Comparison of ENCODE assay signal across 24 cellular contexts in genomic region chr14:35557221-35557747, GRCh38. TPM values are rescaled to one million over a fixed set of nuclear protein-coding genes. Genes with fewer than 3 reads are reported as not detected.
"Had no signal": no experiment of that assay in that cellular context is flagged by ENCODE, and none has a peak within 500 bp of the region (broad histone marks: within the 10 kb centered on the region; RNA-seq: fewer than 3 reads in every experiment).

No MANE protein-coding gene starts in this region.

- H3K4me1 ChIP-seq: colonic mucosa had no signal

- H3K27me3 Mint-ChIP-seq: activated CD4-positive, alpha-beta memory T cell treated with anti-CD3 and anti-CD28 coated beads, Interleukin-2, amount 10 ng/mL, durations not matched to agents 7 days and 5 days; activated CD4-positive, alpha-beta T cell treated with anti-CD3 and anti-CD28 coated beads, Interleukin-2, amount 10 ng/mL, durations not matched to agents 7 days and 5 days; activated naive CD4-positive, alpha-beta T cell treated with anti-CD3 and anti-CD28 coated beads, Interleukin-2, amount 10 ng/mL, durations not matched to agents 7 days and 5 days; activated naive CD8-positive, alpha-beta T cell treated with anti-CD3 and anti-CD28 coated beads for 36 hours had no signal

- H3K9me3 ChIP-seq: colonic mucosa had no signal

- ATAC-seq: Panc1, Right ventricle myocardium inferior had no signal

- H3K27ac Mint-ChIP-seq: activated CD4-positive, alpha-beta memory T cell treated with anti-CD3 and anti-CD28 coated beads, Interleukin-2, amount 10 ng/mL, durations not matched to agents 7 days and 5 days; activated CD4-positive, alpha-beta T cell treated with anti-CD3 and anti-CD28 coated beads, Interleukin-2, amount 10 ng/mL, durations not matched to agents 7 days and 5 days; activated naive CD4-positive, alpha-beta T cell treated with anti-CD3 and anti-CD28 coated beads, Interleukin-2, amount 10 ng/mL, durations not matched to agents 7 days and 5 days; activated naive CD8-positive, alpha-beta T cell treated with anti-CD3 and anti-CD28 coated beads for 36 hours; activated T-helper 2 cell treated with anti-CD3 and anti-CD28 coated beads, Interferon-gamma antibody, Interleukin-2, Interleukin-4, amounts not matched to agents 10 μg/mL and 5 μg/mL and 100 μg/mL, durations not matched to agents 14 hours and 24 hours and 36 hours had no signal

- H3K36me3 Mint-ChIP-seq: activated naive CD4-positive, alpha-beta T cell treated with anti-CD3 and anti-CD28 coated beads, Interleukin-2, amount 10 ng/mL, durations not matched to agents 7 days and 5 days; activated naive CD8-positive, alpha-beta T cell treated with anti-CD3 and anti-CD28 coated beads for 36 hours had no signal

- H3K4me3 ChIP-seq: colonic mucosa had no signal

- H3K27me3 ChIP-seq: colonic mucosa had no signal

- DNase-seq: activated CD4-positive, alpha-beta memory T cell treated with anti-CD3 and anti-CD28 coated beads, Interleukin-2, amount 10 ng/mL, durations not matched to agents 7 days and 5 days; activated CD4-positive, alpha-beta T cell treated with anti-CD3 and anti-CD28 coated beads, Interleukin-2, amount 10 ng/mL, durations not matched to agents 7 days and 5 days; activated CD4-positive, CD25-positive, alpha-beta regulatory T cell; activated gamma-delta T cell treated with Interleukin-2 at 50 U/mL for 16 hours; activated naive CD4-positive, alpha-beta T cell treated with anti-CD3 and anti-CD28 coated beads, Interleukin-2, amount 10 ng/mL, durations not matched to agents 7 days and 5 days; activated naive CD8-positive, alpha-beta T cell treated with anti-CD3 and anti-CD28 coated beads for 36 hours; activated T-cell treated with anti-CD3 and anti-CD28 coated beads for 4 hours; activated T-cell treated with anti-CD3 and anti-CD28 coated beads, Interleukin-2, amount 50 U/mL, for 48 hours; colonic mucosa; MM.1S; NCI-H1694; NCI-H2029 treated with DMSO at 0.1 percent for 48 hours; NCI-H446; NCI-H774; NK-92 treated with Interleukin-12 subunit alpha and Interleukin-12 subunit beta, amount 100 ng/mL, for 24 hours; OCI-M1; RPMI8226; T-helper 2 cell; T1000 had no signal

- H3K4me3 Mint-ChIP-seq: activated CD4-positive, alpha-beta memory T cell treated with anti-CD3 and anti-CD28 coated beads, Interleukin-2, amount 10 ng/mL, durations not matched to agents 7 days and 5 days; activated CD4-positive, alpha-beta T cell treated with anti-CD3 and anti-CD28 coated beads, Interleukin-2, amount 10 ng/mL, durations not matched to agents 7 days and 5 days; activated naive CD4-positive, alpha-beta T cell treated with anti-CD3 and anti-CD28 coated beads, Interleukin-2, amount 10 ng/mL, durations not matched to agents 7 days and 5 days; activated naive CD8-positive, alpha-beta T cell treated with anti-CD3 and anti-CD28 coated beads for 36 hours had no signal

- H3K4me1 Mint-ChIP-seq: activated CD4-positive, alpha-beta T cell treated with anti-CD3 and anti-CD28 coated beads, Interleukin-2, amount 10 ng/mL, durations not matched to agents 7 days and 5 days; activated naive CD4-positive, alpha-beta T cell treated with anti-CD3 and anti-CD28 coated beads, Interleukin-2, amount 10 ng/mL, durations not matched to agents 7 days and 5 days; activated naive CD8-positive, alpha-beta T cell treated with anti-CD3 and anti-CD28 coated beads for 36 hours had no signal

- H3K36me3 ChIP-seq: colonic mucosa had no signal

- H3K9me3 Mint-ChIP-seq: activated CD4-positive, alpha-beta memory T cell treated with anti-CD3 and anti-CD28 coated beads, Interleukin-2, amount 10 ng/mL, durations not matched to agents 7 days and 5 days; activated CD4-positive, alpha-beta T cell treated with anti-CD3 and anti-CD28 coated beads, Interleukin-2, amount 10 ng/mL, durations not matched to agents 7 days and 5 days; activated naive CD4-positive, alpha-beta T cell treated with anti-CD3 and anti-CD28 coated beads, Interleukin-2, amount 10 ng/mL, durations not matched to agents 7 days and 5 days; activated naive CD8-positive, alpha-beta T cell treated with anti-CD3 and anti-CD28 coated beads for 36 hours; activated T-helper 2 cell treated with anti-CD3 and anti-CD28 coated beads, Interferon-gamma antibody, Interleukin-2, Interleukin-4, amounts not matched to agents 10 μg/mL and 5 μg/mL and 100 μg/mL, durations not matched to agents 14 hours and 24 hours and 36 hours had no signal

- H3K27ac ChIP-seq: colonic mucosa had no signal

RNA-seq across cellular contexts. Expression of gene INSM2, which starts 23.3 kb away (rescaled TPM):
- total RNA-seq: activated CD4-positive, alpha-beta memory T cell treated with anti-CD3 and anti-CD28 coated beads, Interleukin-2, amount 10 ng/mL, durations not matched to agents 7 days and 5 days; activated CD4-positive, alpha-beta T cell treated with anti-CD3 and anti-CD28 coated beads, Interleukin-2, amount 10 ng/mL, durations not matched to agents 7 days and 5 days; activated CD8-positive, alpha-beta memory T cell treated with anti-CD3 and anti-CD28 coated beads for 36 hours; activated naive CD8-positive, alpha-beta T cell treated with anti-CD3 and anti-CD28 coated beads for 36 hours; activated T-helper 2 cell treated with anti-CD3 and anti-CD28 coated beads, Interferon-gamma antibody, Interleukin-2, Interleukin-4, amounts not matched to agents 10 μg/mL and 5 μg/mL and 100 μg/mL, durations not matched to agents 14 hours and 24 hours and 36 hours; cardiac septum; colonic mucosa; Right ventricle myocardium inferior had no signal
